1 cellular context compared by ENCODE assay signal in the genomic region with DNA sequence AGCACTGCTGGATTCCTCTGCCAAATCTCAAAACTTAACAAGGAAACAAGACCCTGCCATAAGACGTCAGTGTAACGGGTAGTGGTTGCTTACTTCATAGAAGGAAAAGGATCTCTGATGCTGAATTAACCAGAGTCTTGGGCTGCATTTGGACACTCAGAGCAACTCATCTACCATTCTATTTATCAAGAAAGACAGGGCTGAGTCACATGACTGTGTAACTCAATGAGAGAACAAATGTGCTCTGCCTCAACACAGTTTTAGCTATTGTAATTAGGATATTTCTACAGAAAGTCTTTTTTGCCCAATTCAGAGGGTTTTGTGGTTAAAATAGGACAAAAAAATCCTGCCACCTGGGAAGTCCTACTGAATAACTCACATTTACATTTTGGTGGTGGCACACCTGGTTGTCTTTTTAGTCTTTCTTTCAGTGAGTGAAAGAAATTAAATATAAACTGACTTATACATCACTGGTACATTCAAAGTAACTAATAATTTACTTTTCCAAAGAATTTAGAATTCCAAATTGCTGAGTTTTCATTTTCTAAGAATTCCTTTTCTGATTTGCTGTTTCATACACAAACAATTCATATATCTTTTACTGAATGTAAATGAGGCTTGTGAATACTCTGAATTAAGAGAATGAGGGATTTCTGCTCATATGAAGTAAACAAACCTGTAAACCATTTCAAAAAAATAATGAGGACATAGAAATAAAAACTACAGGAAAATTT.
TF ChIP-seq lines count a peak whose summit lies in the region.

No MANE protein-coding gene starts in this region.

TF ChIP-seq in K562, 482 proteins besides CTCF, POLR2A, EP300 and RAD21 (continued from another document):
- TF ChIP-seq, protein P1, sequence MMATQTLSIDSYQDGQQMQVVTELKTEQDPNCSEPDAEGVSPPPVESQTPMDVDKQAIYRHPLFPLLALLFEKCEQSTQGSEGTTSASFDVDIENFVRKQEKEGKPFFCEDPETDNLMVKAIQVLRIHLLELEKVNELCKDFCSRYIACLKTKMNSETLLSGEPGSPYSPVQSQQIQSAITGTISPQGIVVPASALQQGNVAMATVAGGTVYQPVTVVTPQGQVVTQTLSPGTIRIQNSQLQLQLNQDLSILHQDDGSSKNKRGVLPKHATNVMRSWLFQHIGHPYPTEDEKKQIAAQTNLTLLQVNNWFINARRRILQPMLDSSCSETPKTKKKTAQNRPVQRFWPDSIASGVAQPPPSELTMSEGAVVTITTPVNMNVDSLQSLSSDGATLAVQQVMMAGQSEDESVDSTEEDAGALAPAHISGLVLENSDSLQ (IDR thresholded peaks at IDR 0.05) = no peak
- TF ChIP-seq C11orf30 (IDR thresholded peaks at IDR 0.05; ENCODE audit: low read depth) = 0 out of 2 replicates have a peak, but pooled peaks have one; percentile 21
- no peak for TF ChIP-seq ZNF384 (IDR thresholded peaks at IDR 0.05; ENCODE audit: low read depth, low read length)
- TF ChIP-seq ZBTB1 (CRISPR knock-in tag; IDR thresholded peaks at IDR 0.05; ENCODE audit: borderline replicate concordance, low read depth) = no peak
- no peak for TF ChIP-seq ZNF586 (CRISPR knock-in tag; conservative IDR thresholded peaks at IDR 0.05)
- TF ChIP-seq, protein P2, sequence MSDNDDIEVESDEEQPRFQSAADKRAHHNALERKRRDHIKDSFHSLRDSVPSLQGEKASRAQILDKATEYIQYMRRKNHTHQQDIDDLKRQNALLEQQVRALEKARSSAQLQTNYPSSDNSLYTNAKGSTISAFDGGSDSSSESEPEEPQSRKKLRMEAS (CRISPR knock-in tag; IDR thresholded peaks at IDR 0.05) = no peak
- TF ChIP-seq POLR2B (IDR thresholded peaks at IDR 0.05; ENCODE audit: low read depth, partially characterized antibody) = no peak
- TF ChIP-seq ZNF316 (IDR thresholded peaks at IDR 0.05) = peak; percentile 48; the same call in 1 of the 2 replicates
- TF ChIP-seq, protein P3, sequence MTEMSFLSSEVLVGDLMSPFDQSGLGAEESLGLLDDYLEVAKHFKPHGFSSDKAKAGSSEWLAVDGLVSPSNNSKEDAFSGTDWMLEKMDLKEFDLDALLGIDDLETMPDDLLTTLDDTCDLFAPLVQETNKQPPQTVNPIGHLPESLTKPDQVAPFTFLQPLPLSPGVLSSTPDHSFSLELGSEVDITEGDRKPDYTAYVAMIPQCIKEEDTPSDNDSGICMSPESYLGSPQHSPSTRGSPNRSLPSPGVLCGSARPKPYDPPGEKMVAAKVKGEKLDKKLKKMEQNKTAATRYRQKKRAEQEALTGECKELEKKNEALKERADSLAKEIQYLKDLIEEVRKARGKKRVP (CRISPR knock-in tag; IDR thresholded peaks at IDR 0.05) = no peak
TF ChIP-seq in K562: peak in this region for 2.
